In genomic region chr17:41160190-41160589, GRCh38 we compare ENCODE assay signal across 4 cellular contexts. TPM values are rescaled to one million over a fixed set of nuclear protein-coding genes. Genes with fewer than 3 reads are reported as not detected.
"Had no signal": no experiment of that assay in that cellular context is flagged by ENCODE, and none has a peak within 500 bp of the region (broad histone marks: within the 10 kb centered on the region; RNA-seq: fewer than 3 reads in every experiment).

No MANE protein-coding gene starts in this region.

RNA-seq across cellular contexts. Expression of gene KRTAP4-4, which starts 0.4 kb away (rescaled TPM):
- total RNA-seq: LHCN-M2, M059J, MCF 10A, NCI-H460 had no signal

RNA-seq across cellular contexts. Expression of gene KRTAP4-3, which starts 7.8 kb away (rescaled TPM):
- total RNA-seq: LHCN-M2, M059J, MCF 10A, NCI-H460 had no signal

RNA-seq across cellular contexts. Expression of gene KRTAP4-5, which starts 10.6 kb away (rescaled TPM):
- total RNA-seq: LHCN-M2, M059J, MCF 10A, NCI-H460 had no signal

RNA-seq across cellular contexts. Expression of gene KRTAP4-2, which starts 17.8 kb away (rescaled TPM):
- total RNA-seq: LHCN-M2, M059J, MCF 10A, NCI-H460 had no signal

RNA-seq across cellular contexts. Expression of gene KRTAP4-6, which starts 19.8 kb away (rescaled TPM):
- total RNA-seq: LHCN-M2, M059J, MCF 10A, NCI-H460 had no signal
